12 cellular contexts compared by ENCODE assay signal in the genomic region with DNA sequence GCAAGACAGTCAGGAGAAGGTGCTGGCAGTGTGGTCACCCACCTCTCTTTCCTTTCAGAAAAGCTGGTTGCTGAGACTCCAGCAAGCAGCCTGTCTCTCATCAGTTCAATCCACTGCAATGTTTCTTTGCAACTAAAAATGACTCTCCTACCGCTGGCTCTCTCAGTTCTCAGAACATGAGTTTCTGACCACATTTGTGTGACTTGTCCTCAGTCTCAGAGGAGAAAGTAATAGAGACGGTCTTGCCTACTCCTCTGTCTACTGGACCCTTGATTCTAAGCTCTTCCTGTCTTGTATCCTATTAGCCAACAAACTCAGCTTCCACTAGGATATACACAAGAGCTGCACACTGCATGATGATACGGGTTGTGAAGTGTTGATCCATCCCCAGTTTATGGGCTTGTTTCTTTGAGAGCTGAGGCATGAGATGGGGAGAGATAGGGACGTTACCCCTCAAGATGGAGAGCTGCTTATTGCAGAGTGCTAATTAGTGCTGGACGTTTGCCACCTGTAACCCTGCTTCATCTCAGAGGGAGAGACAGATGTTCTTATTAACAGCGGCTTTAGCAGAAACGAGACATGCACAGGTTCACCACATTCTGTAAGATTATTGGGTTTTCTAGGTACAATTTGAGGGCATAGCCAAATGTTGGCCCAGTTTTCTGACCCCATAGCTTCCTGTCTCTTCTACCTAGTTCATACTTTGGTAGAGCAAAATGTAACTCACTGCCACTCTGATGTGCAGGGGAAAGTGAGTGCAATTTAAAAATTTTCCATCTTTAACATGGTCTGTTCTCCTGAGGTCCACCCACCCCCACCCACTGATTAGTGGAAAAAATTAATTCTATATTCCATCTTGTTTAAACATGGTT. TPM values are rescaled to one million over a fixed set of nuclear protein-coding genes. Genes with fewer than 3 reads are reported as not detected.
DNase-seq lines count a peak whose midpoint lies in the region; ATAC-seq, FAIRE-seq and TF ChIP-seq lines count a peak whose summit lies in the region.
"Had no signal": no experiment of that assay in that cellular context is flagged by ENCODE, and none has a peak within 500 bp of the region (broad histone marks: within the 10 kb centered on the region; RNA-seq: fewer than 3 reads in every experiment).

No MANE protein-coding gene starts in this region.

- intact Hi-C loops in natural killer cell (cut with micrococcal nuclease): no loop called here

- FAIRE-seq in GM12891 (lab: Jason Lieb, UNC): no peak

- H3K27me3 Mint-ChIP-seq in natural killer cell (ENCODE audit: low read depth in 2 of 2): peaks cover 0 to 2% of the 10 kb centered on the region in 2 donors

- no peak for TF ChIP-seq POLR2A in GM12891 (IDR thresholded peaks at IDR 0.05; ENCODE audit: low read depth, low read length)

- H3K27ac Mint-ChIP-seq in natural killer cell: peak overlapping the region; percentile 17 to 52
- H3K27ac Mint-ChIP-seq: activated naive CD8-positive, alpha-beta T cell treated with anti-CD3 and anti-CD28 coated beads, Interleukin-2, amount 10 ng/mL, durations not matched to agents 7 days and 5 days; H9 had no signal

- no peak for TF ChIP-seq CTCF in natural killer cell (IDR thresholded peaks at IDR 0.05)

- H3K36me3 Mint-ChIP-seq in natural killer cell: no peaks in the 10 kb centered on the region
- H3K36me3 Mint-ChIP-seq: activated naive CD8-positive, alpha-beta T cell treated with anti-CD3 and anti-CD28 coated beads, Interleukin-2, amount 10 ng/mL, durations not matched to agents 7 days and 5 days had no signal

- DNase-seq in activated CD4-positive, CD25-positive, alpha-beta regulatory T cell (lab: John Stamatoyannopoulos, UW): no peak
- DNase-seq in natural killer cell (no peak), GM12891 (ENCODE audit: insufficient read length, low spot score) (no peak), SIG-M5 (lab: John Stamatoyannopoulos, UW) (no peak), hypothalamus (lab: John Stamatoyannopoulos, UW) (no peak)
- DNase-seq: activated naive CD8-positive, alpha-beta T cell treated with anti-CD3 and anti-CD28 coated beads, Interleukin-2, amount 10 ng/mL, durations not matched to agents 7 days and 5 days; effector CD8-positive, alpha-beta T cell; H9; Karpas-422 had no signal

- no peak overlapping the region for H3K4me3 Mint-ChIP-seq in natural killer cell
- H3K4me3 Mint-ChIP-seq: activated naive CD8-positive, alpha-beta T cell treated with anti-CD3 and anti-CD28 coated beads, Interleukin-2, amount 10 ng/mL, durations not matched to agents 7 days and 5 days; H9 had no signal

- ATAC-seq in activated CD4-positive, CD25-positive, alpha-beta regulatory T cell treated with anti-CD3 and anti-CD28 coated beads, Interleukin-2, amount 50 U/mL, for 24 hours: peak; percentile 38 to 41
- ATAC-seq in GM21723 (IDR thresholded peaks at IDR 0.05; ENCODE audit: unreplicated experiment) (peak; percentile 90), HG03571 (IDR thresholded peaks at IDR 0.05; ENCODE audit: unreplicated experiment) (peak; percentile 64), natural killer cell (peak in 2 of 3 donors; percentile 31 to 53)

- H3K9me3 Mint-ChIP-seq in natural killer cell: no peaks in the 10 kb centered on the region
- H3K9me3 Mint-ChIP-seq: activated naive CD8-positive, alpha-beta T cell treated with anti-CD3 and anti-CD28 coated beads, Interleukin-2, amount 10 ng/mL, durations not matched to agents 7 days and 5 days; H9 had no signal

- H3K4me1 Mint-ChIP-seq in natural killer cell: peaks cover 20 to 23% of the 10 kb centered on the region in 2 donors

TF ChIP-seq in GM12891, 5 proteins besides CTCF, POLR2A, EP300 and RAD21:
- TF ChIP-seq POU2F2 (IDR thresholded peaks at IDR 0.05; ENCODE audit: low read depth, low read length) (no peak), TAF1 (IDR thresholded peaks at IDR 0.05; ENCODE audit: low read depth, low read length) (no peak), PAX5 (IDR thresholded peaks at IDR 0.05; ENCODE audit: insufficient read depth, low read length, severe bottlenecking) (no peak), SPI1 (IDR thresholded peaks at IDR 0.05; ENCODE audit: low read depth, low read length) (no peak), POLR2AphosphoS5 (IDR thresholded peaks at IDR 0.05; ENCODE audit: low read depth, low read length) (no peak)

RNA-seq across cellular contexts. Expression of a gene that starts 32.4 kb away (rescaled TPM):
- 100 to 1,000 TPM; 227 to 240 (median 238) TPM for total RNA-seq in natural killer cell
- 159 TPM for polyA plus RNA-seq in GM12891 (2012; ENCODE audit: low read depth, missing spikeins)

Comparison
In these comparisons a context has a peak if more than half of its experiments do, and no peak if none do; other contexts are left out.
1. ATAC-seq: peak in every context shown above with its lines; median percentile 90 in GM21723; 64 in HG03571; 42 in natural killer cell; 40 in activated CD4-positive, CD25-positive, alpha-beta regulatory T cell treated with anti-CD3 and anti-CD28 coated beads, Interleukin-2, amount 50 U/mL, for 24 hours.